Comparison of ENCODE assay signal across 1 cellular context in the genomic region with DNA sequence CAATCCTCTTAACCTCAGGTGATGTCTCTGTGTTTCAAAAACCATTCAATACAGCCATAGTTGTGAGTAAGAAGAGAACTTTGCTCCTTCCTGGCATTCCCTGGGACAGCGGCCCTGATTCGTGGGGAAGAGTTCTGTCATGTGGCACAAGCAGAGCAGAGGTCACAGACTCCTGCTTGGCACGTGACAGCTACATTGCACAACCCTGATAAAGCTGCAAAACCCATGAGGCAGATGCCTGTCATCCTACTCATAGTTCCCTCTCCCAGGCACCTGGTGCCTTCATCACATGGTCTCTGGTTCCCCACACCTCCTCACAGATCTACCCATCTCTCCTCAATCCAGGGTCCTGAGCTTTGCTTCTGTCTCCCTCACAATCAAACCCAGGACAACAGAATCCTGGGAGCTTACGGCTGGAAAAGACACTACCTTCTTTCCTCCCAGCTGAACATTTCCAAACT.
A peak's percentile ranks its signal among the peaks of the same experiment; 100 is the strongest.
TF ChIP-seq lines count a peak whose summit lies in the region.

No MANE protein-coding gene starts in this region.

TF ChIP-seq in HepG2, 621 proteins besides CTCF, POLR2A, EP300 and RAD21 (continued from another document and continues in another):
- TF ChIP-seq, protein P1, sequence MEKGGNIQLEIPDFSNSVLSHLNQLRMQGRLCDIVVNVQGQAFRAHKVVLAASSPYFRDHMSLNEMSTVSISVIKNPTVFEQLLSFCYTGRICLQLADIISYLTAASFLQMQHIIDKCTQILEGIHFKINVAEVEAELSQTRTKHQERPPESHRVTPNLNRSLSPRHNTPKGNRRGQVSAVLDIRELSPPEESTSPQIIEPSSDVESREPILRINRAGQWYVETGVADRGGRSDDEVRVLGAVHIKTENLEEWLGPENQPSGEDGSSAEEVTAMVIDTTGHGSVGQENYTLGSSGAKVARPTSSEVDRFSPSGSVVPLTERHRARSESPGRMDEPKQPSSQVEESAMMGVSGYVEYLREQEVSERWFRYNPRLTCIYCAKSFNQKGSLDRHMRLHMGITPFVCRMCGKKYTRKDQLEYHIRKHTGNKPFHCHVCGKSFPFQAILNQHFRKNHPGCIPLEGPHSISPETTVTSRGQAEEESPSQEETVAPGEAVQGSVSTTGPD (CRISPR knock-in tag; IDR thresholded peaks at IDR 0.05), result peak; percentile 96
- TF ChIP-seq ZBTB20 (CRISPR knock-in tag; IDR thresholded peaks at IDR 0.05; ENCODE audit: borderline replicate concordance, low read depth) (peak; percentile 98; the same call in 1 of the 2 replicates), FOXM1 (CRISPR knock-in tag; IDR thresholded peaks at IDR 0.05) (no peak), GPN1 (CRISPR knock-in tag; IDR thresholded peaks at IDR 0.05; ENCODE audit: borderline replicate concordance) (no peak), SP140L (CRISPR knock-in tag; IDR thresholded peaks at IDR 0.05; ENCODE audit: borderline replicate concordance) (peak; percentile 62; the same call in 1 of the 2 replicates), ATF1 (CRISPR knock-in tag; IDR thresholded peaks at IDR 0.05) (peak; percentile 66), NR2C2 (CRISPR knock-in tag; IDR thresholded peaks at IDR 0.05; ENCODE audit: borderline replicate concordance) (peak; percentile 95), ZNF556 (CRISPR knock-in tag; IDR thresholded peaks at IDR 0.05; ENCODE audit: borderline replicate concordance) (peak; percentile 84; the same call in 1 of the 2 replicates), ZNF772 (CRISPR knock-in tag; IDR thresholded peaks at IDR 0.05) (peak; percentile 98), MZF1 (CRISPR knock-in tag; IDR thresholded peaks at IDR 0.05; ENCODE audit: borderline replicate concordance) (peak; percentile 88; the same call in 1 of the 2 replicates), ZNF660 (CRISPR knock-in tag; IDR thresholded peaks at IDR 0.05; ENCODE audit: borderline replicate concordance, low read depth) (no peak), FOXK1 (CRISPR knock-in tag; IDR thresholded peaks at IDR 0.05; ENCODE audit: borderline replicate concordance, low read depth) (peak; percentile 97), KLF13 (CRISPR knock-in tag; IDR thresholded peaks at IDR 0.05) (no peak), SMYD3 (CRISPR knock-in tag; IDR thresholded peaks at IDR 0.05) (0 out of 2 replicates have a peak, but pooled peaks have one; percentile 79), ZNF367 (CRISPR knock-in tag; IDR thresholded peaks at IDR 0.05; ENCODE audit: borderline replicate concordance) (0 out of 2 replicates have a peak, but pooled peaks have one; percentile 32), PCBP1 (IDR thresholded peaks at IDR 0.05; ENCODE audit: borderline replicate concordance, low read depth, low read length) (no peak), RNF2 (conservative IDR thresholded peaks at IDR 0.05; ENCODE audit: low read depth) (peak; percentile 94), CAMTA2 (CRISPR knock-in tag; IDR thresholded peaks at IDR 0.05; ENCODE audit: borderline replicate concordance) (0 out of 2 replicates have a peak, but pooled peaks have one; percentile 76), ZNF569 (CRISPR knock-in tag; IDR thresholded peaks at IDR 0.05; ENCODE audit: borderline replicate concordance) (no peak), ZNF331 (CRISPR knock-in tag; IDR thresholded peaks at IDR 0.05) (peak; percentile 99), ZNF138 (CRISPR knock-in tag; IDR thresholded peaks at IDR 0.05; ENCODE audit: low read depth) (0 out of 2 replicates have a peak, but pooled peaks have one; percentile 84), NFE2L2 (IDR thresholded peaks at IDR 0.05; ENCODE audit: low read length) (no peak), CREM (IDR thresholded peaks at IDR 0.05) (peak; percentile 82), CREM (CRISPR knock-in tag; IDR thresholded peaks at IDR 0.05) (no peak), RFX3 (CRISPR knock-in tag; IDR thresholded peaks at IDR 0.05) (no peak; the same call in 1 of the 2 replicates), SIX1 (CRISPR knock-in tag; IDR thresholded peaks at IDR 0.05; ENCODE audit: borderline replicate concordance) (peak; percentile 92), ARHGAP35 (CRISPR knock-in tag; IDR thresholded peaks at IDR 0.05; ENCODE audit: borderline replicate concordance) (peak; percentile 51; the same call in 1 of the 2 replicates), KDM5A (IDR thresholded peaks at IDR 0.05; ENCODE audit: borderline replicate concordance, low read length) (no peak; the same call in 1 of the 2 replicates), FOSL1 (CRISPR knock-in tag; IDR thresholded peaks at IDR 0.05; ENCODE audit: borderline replicate concordance) (peak; percentile 68; the same call in 1 of the 2 replicates), RXRA (CRISPR knock-in tag; IDR thresholded peaks at IDR 0.05) (peak; percentile 99), HCFC1 (IDR thresholded peaks at IDR 0.05; ENCODE audit: low read depth, low read length) (no peak), BCL6 (CRISPR knock-in tag; IDR thresholded peaks at IDR 0.05) (peak; percentile 93), ZFP37 (CRISPR knock-in tag; IDR thresholded peaks at IDR 0.05; ENCODE audit: borderline replicate concordance) (peak; percentile 99), ZNF543 (CRISPR knock-in tag; IDR thresholded peaks at IDR 0.05) (no peak)
- TF ChIP-seq, protein P2, sequence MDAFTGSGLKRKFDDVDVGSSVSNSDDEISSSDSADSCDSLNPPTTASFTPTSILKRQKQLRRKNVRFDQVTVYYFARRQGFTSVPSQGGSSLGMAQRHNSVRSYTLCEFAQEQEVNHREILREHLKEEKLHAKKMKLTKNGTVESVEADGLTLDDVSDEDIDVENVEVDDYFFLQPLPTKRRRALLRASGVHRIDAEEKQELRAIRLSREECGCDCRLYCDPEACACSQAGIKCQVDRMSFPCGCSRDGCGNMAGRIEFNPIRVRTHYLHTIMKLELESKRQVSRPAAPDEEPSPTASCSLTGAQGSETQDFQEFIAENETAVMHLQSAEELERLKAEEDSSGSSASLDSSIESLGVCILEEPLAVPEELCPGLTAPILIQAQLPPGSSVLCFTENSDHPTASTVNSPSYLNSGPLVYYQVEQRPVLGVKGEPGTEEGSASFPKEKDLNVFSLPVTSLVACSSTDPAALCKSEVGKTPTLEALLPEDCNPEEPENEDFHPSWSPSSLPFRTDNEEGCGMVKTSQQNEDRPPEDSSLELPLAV (CRISPR knock-in tag; conservative IDR thresholded peaks at IDR 0.05; ENCODE audit: low read depth), result no peak
- TF ChIP-seq, protein P3, sequence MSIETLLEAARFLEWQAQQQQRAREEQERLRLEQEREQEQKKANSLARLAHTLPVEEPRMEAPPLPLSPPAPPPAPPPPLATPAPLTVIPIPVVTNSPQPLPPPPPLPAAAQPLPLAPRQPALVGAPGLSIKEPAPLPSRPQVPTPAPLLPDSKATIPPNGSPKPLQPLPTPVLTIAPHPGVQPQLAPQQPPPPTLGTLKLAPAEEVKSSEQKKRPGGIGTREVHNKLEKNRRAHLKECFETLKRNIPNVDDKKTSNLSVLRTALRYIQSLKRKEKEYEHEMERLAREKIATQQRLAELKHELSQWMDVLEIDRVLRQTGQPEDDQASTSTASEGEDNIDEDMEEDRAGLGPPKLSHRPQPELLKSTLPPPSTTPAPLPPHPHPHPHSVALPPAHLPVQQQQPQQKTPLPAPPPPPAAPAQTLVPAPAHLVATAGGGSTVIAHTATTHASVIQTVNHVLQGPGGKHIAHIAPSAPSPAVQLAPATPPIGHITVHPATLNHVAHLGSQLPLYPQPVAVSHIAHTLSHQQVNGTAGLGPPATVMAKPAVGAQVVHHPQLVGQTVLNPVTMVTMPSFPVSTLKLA (IDR thresholded peaks at IDR 0.05), result peak; percentile 93
- TF ChIP-seq, protein P4, sequence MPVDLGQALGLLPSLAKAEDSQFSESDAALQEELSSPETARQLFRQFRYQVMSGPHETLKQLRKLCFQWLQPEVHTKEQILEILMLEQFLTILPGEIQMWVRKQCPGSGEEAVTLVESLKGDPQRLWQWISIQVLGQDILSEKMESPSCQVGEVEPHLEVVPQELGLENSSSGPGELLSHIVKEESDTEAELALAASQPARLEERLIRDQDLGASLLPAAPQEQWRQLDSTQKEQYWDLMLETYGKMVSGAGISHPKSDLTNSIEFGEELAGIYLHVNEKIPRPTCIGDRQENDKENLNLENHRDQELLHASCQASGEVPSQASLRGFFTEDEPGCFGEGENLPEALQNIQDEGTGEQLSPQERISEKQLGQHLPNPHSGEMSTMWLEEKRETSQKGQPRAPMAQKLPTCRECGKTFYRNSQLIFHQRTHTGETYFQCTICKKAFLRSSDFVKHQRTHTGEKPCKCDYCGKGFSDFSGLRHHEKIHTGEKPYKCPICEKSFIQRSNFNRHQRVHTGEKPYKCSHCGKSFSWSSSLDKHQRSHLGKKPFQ (CRISPR knock-in tag; IDR thresholded peaks at IDR 0.05; ENCODE audit: insufficient replicate concordance), result peak; percentile 93
- TF ChIP-seq, protein P5, sequence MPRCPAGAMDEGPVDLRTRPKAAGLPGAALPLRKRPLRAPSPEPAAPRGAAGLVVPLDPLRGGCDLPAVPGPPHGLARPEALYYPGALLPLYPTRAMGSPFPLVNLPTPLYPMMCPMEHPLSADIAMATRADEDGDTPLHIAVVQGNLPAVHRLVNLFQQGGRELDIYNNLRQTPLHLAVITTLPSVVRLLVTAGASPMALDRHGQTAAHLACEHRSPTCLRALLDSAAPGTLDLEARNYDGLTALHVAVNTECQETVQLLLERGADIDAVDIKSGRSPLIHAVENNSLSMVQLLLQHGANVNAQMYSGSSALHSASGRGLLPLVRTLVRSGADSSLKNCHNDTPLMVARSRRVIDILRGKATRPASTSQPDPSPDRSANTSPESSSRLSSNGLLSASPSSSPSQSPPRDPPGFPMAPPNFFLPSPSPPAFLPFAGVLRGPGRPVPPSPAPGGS (CRISPR knock-in tag; IDR thresholded peaks at IDR 0.05), result peak; percentile 90; the same call in 1 of the 2 replicates
- TF ChIP-seq, protein P6, sequence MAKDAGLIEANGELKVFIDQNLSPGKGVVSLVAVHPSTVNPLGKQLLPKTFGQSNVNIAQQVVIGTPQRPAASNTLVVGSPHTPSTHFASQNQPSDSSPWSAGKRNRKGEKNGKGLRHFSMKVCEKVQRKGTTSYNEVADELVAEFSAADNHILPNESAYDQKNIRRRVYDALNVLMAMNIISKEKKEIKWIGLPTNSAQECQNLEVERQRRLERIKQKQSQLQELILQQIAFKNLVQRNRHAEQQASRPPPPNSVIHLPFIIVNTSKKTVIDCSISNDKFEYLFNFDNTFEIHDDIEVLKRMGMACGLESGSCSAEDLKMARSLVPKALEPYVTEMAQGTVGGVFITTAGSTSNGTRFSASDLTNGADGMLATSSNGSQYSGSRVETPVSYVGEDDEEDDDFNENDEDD (CRISPR knock-in tag; IDR thresholded peaks at IDR 0.05; ENCODE audit: borderline replicate concordance), result peak; percentile 95
- TF ChIP-seq, protein P7, sequence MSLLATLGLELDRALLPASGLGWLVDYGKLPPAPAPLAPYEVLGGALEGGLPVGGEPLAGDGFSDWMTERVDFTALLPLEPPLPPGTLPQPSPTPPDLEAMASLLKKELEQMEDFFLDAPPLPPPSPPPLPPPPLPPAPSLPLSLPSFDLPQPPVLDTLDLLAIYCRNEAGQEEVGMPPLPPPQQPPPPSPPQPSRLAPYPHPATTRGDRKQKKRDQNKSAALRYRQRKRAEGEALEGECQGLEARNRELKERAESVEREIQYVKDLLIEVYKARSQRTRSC (CRISPR knock-in tag; IDR thresholded peaks at IDR 0.05; ENCODE audit: low read depth), result 0 out of 2 replicates have a peak, but pooled peaks have one; percentile 51
- TF ChIP-seq, protein P8, sequence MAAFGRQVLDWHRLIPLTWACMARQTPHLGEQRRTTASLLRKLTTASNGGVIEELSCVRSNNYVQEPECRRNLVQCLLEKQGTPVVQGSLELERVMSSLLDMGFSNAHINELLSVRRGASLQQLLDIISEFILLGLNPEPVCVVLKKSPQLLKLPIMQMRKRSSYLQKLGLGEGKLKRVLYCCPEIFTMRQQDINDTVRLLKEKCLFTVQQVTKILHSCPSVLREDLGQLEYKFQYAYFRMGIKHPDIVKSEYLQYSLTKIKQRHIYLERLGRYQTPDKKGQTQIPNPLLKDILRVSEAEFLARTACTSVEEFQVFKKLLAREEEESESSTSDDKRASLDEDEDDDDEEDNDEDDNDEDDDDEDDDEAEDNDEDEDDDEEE (CRISPR knock-in tag; IDR thresholded peaks at IDR 0.05), result no peak
- TF ChIP-seq, protein P9, sequence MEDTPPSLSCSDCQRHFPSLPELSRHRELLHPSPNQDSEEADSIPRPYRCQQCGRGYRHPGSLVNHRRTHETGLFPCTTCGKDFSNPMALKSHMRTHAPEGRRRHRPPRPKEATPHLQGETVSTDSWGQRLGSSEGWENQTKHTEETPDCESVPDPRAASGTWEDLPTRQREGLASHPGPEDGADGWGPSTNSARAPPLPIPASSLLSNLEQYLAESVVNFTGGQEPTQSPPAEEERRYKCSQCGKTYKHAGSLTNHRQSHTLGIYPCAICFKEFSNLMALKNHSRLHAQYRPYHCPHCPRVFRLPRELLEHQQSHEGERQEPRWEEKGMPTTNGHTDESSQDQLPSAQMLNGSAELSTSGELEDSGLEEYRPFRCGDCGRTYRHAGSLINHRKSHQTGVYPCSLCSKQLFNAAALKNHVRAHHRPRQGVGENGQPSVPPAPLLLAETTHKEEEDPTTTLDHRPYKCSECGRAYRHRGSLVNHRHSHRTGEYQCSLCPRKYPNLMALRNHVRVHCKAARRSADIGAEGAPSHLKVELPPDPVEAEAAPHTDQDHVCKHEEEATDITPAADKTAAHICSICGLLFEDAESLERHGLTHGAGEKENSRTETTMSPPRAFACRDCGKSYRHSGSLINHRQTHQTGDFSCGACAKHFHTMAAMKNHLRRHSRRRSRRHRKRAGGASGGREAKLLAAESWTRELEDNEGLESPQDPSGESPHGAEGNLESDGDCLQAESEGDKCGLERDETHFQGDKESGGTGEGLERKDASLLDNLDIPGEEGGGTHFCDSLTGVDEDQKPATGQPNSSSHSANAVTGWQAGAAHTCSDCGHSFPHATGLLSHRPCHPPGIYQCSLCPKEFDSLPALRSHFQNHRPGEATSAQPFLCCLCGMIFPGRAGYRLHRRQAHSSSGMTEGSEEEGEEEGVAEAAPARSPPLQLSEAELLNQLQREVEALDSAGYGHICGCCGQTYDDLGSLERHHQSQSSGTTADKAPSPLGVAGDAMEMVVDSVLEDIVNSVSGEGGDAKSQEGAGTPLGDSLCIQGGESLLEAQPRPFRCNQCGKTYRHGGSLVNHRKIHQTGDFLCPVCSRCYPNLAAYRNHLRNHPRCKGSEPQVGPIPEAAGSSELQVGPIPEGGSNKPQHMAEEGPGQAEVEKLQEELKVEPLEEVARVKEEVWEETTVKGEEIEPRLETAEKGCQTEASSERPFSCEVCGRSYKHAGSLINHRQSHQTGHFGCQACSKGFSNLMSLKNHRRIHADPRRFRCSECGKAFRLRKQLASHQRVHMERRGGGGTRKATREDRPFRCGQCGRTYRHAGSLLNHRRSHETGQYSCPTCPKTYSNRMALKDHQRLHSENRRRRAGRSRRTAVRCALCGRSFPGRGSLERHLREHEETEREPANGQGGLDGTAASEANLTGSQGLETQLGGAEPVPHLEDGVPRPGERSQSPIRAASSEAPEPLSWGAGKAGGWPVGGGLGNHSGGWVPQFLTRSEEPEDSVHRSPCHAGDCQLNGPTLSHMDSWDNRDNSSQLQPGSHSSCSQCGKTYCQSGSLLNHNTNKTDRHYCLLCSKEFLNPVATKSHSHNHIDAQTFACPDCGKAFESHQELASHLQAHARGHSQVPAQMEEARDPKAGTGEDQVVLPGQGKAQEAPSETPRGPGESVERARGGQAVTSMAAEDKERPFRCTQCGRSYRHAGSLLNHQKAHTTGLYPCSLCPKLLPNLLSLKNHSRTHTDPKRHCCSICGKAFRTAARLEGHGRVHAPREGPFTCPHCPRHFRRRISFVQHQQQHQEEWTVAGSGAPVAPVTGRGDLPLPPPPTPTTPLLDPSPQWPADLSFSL (CRISPR knock-in tag; IDR thresholded peaks at IDR 0.05), result no peak
- TF ChIP-seq, protein P10, sequence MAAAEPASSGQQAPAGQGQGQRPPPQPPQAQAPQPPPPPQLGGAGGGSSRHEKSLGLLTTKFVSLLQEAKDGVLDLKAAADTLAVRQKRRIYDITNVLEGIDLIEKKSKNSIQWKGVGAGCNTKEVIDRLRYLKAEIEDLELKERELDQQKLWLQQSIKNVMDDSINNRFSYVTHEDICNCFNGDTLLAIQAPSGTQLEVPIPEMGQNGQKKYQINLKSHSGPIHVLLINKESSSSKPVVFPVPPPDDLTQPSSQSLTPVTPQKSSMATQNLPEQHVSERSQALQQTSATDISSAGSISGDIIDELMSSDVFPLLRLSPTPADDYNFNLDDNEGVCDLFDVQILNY (CRISPR knock-in tag; conservative IDR thresholded peaks at IDR 0.05), result no peak
